ENCODE assay signal across 8 cellular contexts in genomic region chr9:96327694-96328352, GRCh38.
DNase-seq lines count a peak whose midpoint lies in the region; ATAC-seq and TF ChIP-seq lines count a peak whose summit lies in the region.

No MANE protein-coding gene starts in this region.

- peak; percentile 83 for TF ChIP-seq CTCF in KMS-11 (conservative IDR thresholded peaks at IDR 0.05; ENCODE audit: low read depth, low read length)

- no peaks in the 10 kb centered on the region for H3K27me3 ChIP-seq in KMS-11 (ENCODE audit: insufficient read depth, low read depth)

- H2AFZ ChIP-seq in KMS-11 (ENCODE audit: low read depth): no peak overlapping the region

- H3K4me3 ChIP-seq in KMS-11 (IDR thresholded peaks at IDR 0.05; ENCODE audit: insufficient read depth, low read depth, low read length): no peak overlapping the region

- no peak for ATAC-seq in GM18907 (IDR thresholded peaks at IDR 0.05; ENCODE audit: unreplicated experiment)

- no peaks in the 10 kb centered on the region for H3K36me3 ChIP-seq in KMS-11 (ENCODE audit: insufficient read depth)

- no peaks in the 10 kb centered on the region for H4K20me1 ChIP-seq in KMS-11 (ENCODE audit: insufficient read depth)

- H3K9ac ChIP-seq in KMS-11: no peak overlapping the region

- DNase-seq in NCI-H524 (lab: John Stamatoyannopoulos, UW): peak; percentile 1 to 44
- no peak for DNase-seq in NCI-H524 treated with DMSO at 0.1 percent for 48 hours (lab: John Stamatoyannopoulos, UW)
- peak; percentile 23 for DNase-seq in T1000 (lab: John Stamatoyannopoulos, UW)
- peak; percentile 48 for DNase-seq in central memory CD4-positive, alpha-beta T cell
- peak; percentile 69 for DNase-seq in left kidney (ENCODE audit: low read depth, low spot score)
- peak in 2 of 3 donors; percentile 13 to 38 for DNase-seq in stimulated activated CD4-positive, alpha-beta T cell treated with anti-CD3 and anti-CD28 coated beads, TNF-alpha, amount 100 ng/mL, for 48 hours (ENCODE audit: low read depth in 3 of 3)

- no peak overlapping the region for H3K27ac ChIP-seq in KMS-11

- no peaks in the 10 kb centered on the region for H3K79me2 ChIP-seq in KMS-11 (ENCODE audit: insufficient read depth, low read depth)

- no peak overlapping the region for H3K4me2 ChIP-seq in KMS-11

- H3K4me1 ChIP-seq in KMS-11 (ENCODE audit: low read depth, poor library complexity, severe bottlenecking): no peaks in the 10 kb centered on the region
